17 cellular contexts compared by ENCODE assay signal in the genomic region with DNA sequence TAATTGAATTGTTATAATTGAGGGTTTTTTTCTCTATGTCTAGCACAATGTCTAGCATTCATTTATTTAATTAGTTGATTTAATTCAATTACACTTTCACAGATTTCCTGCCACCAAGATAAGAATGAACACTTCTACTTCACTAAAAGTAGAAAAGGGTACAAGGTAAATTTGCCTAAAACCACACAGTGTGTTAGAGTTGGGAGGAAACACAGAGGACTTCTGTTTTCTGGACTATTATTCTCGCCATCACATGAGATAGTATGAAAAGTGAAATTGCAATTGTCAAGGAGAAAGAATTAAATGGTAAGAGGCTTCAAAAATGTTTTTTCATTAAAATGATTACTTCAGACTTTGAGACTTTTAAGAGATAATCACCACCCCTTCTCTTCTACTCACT.
DNase-seq lines count a peak whose midpoint lies in the region; ATAC-seq, FAIRE-seq and TF ChIP-seq lines count a peak whose summit lies in the region.
"Had no signal": no experiment of that assay in that cellular context is flagged by ENCODE, and none has a peak within 500 bp of the region (broad histone marks: within the 10 kb centered on the region; RNA-seq: fewer than 3 reads in every experiment).

No MANE protein-coding gene starts in this region.

- H3K4me3 ChIP-seq in Caco-2 (ENCODE audit: low read depth, low read length), result no peak overlapping the region
- H3K4me3 ChIP-seq: esophagus muscularis mucosa, heart left ventricle, stomach had no signal

- H3K9me3 Mint-ChIP-seq in CD4-positive, alpha-beta T cell, result no peaks in the 10 kb centered on the region
- H3K9me3 Mint-ChIP-seq in activated CD8-positive, alpha-beta T cell treated with anti-CD3 and anti-CD28 coated beads for 36 hours, result no peaks in the 10 kb centered on the region
- H3K9me3 Mint-ChIP-seq in naive B cell (peaks cover 0 to 9% (median 3%) of the 10 kb centered on the region in 7 donors), Caco-2 (ENCODE audit: unreplicated experiment) (no peaks in the 10 kb centered on the region)
- H3K9me3 Mint-ChIP-seq: WTC11 had no signal

- no peak for DNase-seq in CD4-positive, alpha-beta T cell
- DNase-seq in GM12891 (ENCODE audit: insufficient read length, low spot score) (no peak), naive B cell (peak; percentile 55), KG1 (lab: John Stamatoyannopoulos, UW) (no peak), HuH-7 (ENCODE audit: low spot score) (no peak), Caco-2 (no peak)
- no peak for DNase-seq in activated CD8-positive, alpha-beta T cell treated with anti-CD3 and anti-CD28 coated beads for 36 hours
- DNase-seq: C1 segment of cervical spinal cord, heart left ventricle, NCI-H2029 treated with DMSO at 0.1 percent for 48 hours, NCI-H526, occipital lobe, stomach, SW 1271 had no signal

- H3K36me3 Mint-ChIP-seq in CD4-positive, alpha-beta T cell (ENCODE audit: low read depth), result peaks cover 100% of the 10 kb centered on the region
- H3K36me3 Mint-ChIP-seq in activated CD8-positive, alpha-beta T cell treated with anti-CD3 and anti-CD28 coated beads for 36 hours (ENCODE audit: low read depth), result peaks cover 96% of the 10 kb centered on the region
- H3K36me3 Mint-ChIP-seq in naive B cell (peaks cover 84 to 91% of the 10 kb centered on the region in 2 donors), Caco-2 (ENCODE audit: insufficient read depth, unreplicated experiment) (no peaks in the 10 kb centered on the region)

- H3K4me1 ChIP-seq in Caco-2, result peaks cover 9% of the 10 kb centered on the region; the same call in 1 of the 2 replicates

- ATAC-seq in CD4-positive, alpha-beta T cell (ENCODE audit: poor library complexity), result no peak
- ATAC-seq in activated CD8-positive, alpha-beta T cell treated with anti-CD3 and anti-CD28 coated beads for 36 hours, result no peak
- peak; percentile 73 to 85 for ATAC-seq in naive B cell (ENCODE audit: low read depth in 2 of 2)
- ATAC-seq in HG03095 (IDR thresholded peaks at IDR 0.05; ENCODE audit: unreplicated experiment), result no peak
- ATAC-seq: heart left ventricle, WTC11 had no signal

- H3K9me3 ChIP-seq in CD4-positive, alpha-beta T cell (ENCODE audit: control insufficient read depth, low read length), result no peaks in the 10 kb centered on the region
- no peaks in the 10 kb centered on the region for H3K9me3 ChIP-seq in Caco-2
- H3K9me3 ChIP-seq: esophagus muscularis mucosa, heart left ventricle, stomach had no signal

- H3K27ac Mint-ChIP-seq in CD4-positive, alpha-beta T cell, result peak overlapping the region; percentile 99
- H3K27ac Mint-ChIP-seq in activated CD8-positive, alpha-beta T cell treated with anti-CD3 and anti-CD28 coated beads for 36 hours, result peak overlapping the region; percentile 97
- H3K27ac Mint-ChIP-seq in naive B cell (peak overlapping the region; percentile 45 to 98 (median 92)), Caco-2 (ENCODE audit: unreplicated experiment) (no peak overlapping the region)
- H3K27ac Mint-ChIP-seq: WTC11 had no signal

- peak overlapping the region; percentile 77 for H3K4me3 Mint-ChIP-seq in CD4-positive, alpha-beta T cell
- H3K4me3 Mint-ChIP-seq in activated CD8-positive, alpha-beta T cell treated with anti-CD3 and anti-CD28 coated beads for 36 hours, result peak overlapping the region; percentile 77
- H3K4me3 Mint-ChIP-seq in naive B cell (peak overlapping the region; percentile 13 to 86 (median 83)), Caco-2 (ENCODE audit: unreplicated experiment) (no peak overlapping the region)
- H3K4me3 Mint-ChIP-seq: WTC11 had no signal

- intact Hi-C loops in CD4-positive, alpha-beta T cell (cut with DNase I, micrococcal nuclease), result loop anchor here in 1 of 2 experiments (2.0 to 10.0 kb wide), 5 partner anchors 13 to 443 kb away; no protein-coding TSS in a partner anchor
- intact Hi-C loops in activated CD8-positive, alpha-beta T cell treated with anti-CD3 and anti-CD28 coated beads for 36 hours (cut with micrococcal nuclease), result no loop called here
- intact Hi-C loops in Caco-2 (cut with micrococcal nuclease; ENCODE audit: unreplicated experiment), result no loop called here

- H3K27ac ChIP-seq in CD4-positive, alpha-beta T cell (ENCODE audit: low read depth, low read length), result peak overlapping the region; percentile 94

- BruUV-seq in Caco-2 (replicated peaks; lab: Mats Ljungman, UMichigan), result no TSS peak

- FAIRE-seq in GM12891 (lab: Jason Lieb, UNC), result peak; percentile 60

- TF ChIP-seq POLR2A in GM12891 (IDR thresholded peaks at IDR 0.05; ENCODE audit: low read depth, low read length), result no peak

- POLR2A ChIA-PET in CD4-positive, alpha-beta T cell (lab: Charles Lee), result interaction anchor here (1.6 to 23.3 kb wide), 15 partner anchors 9 to 216 kb away, joined by 4 to 611 read pairs (median 121); a partner anchor contains a TSS
- POLR2A ChIA-PET in activated CD8-positive, alpha-beta T cell treated with anti-CD3 and anti-CD28 coated beads for 36 hours (lab: Charles Lee), result interaction anchor here (33.4 kb wide), 1 partner anchor 19 kb away, joined by 1082 read pairs; no protein-coding TSS in a partner anchor
- POLR2A ChIA-PET in Caco-2 (lab: Charles Lee), result no interaction called here

- CTCF ChIA-PET in CD4-positive, alpha-beta T cell (lab: Charles Lee), result interaction anchor here (1.2 kb wide), 1 partner anchor 23 kb away, joined by 3 read pairs; no protein-coding TSS in a partner anchor
- CTCF ChIA-PET in activated CD8-positive, alpha-beta T cell treated with anti-CD3 and anti-CD28 coated beads for 36 hours (lab: Charles Lee), result interaction anchor here (0.7 to 2.1 kb wide), 8 partner anchors 13 to 353 kb away, joined by 3 to 10 read pairs (median 6); no protein-coding TSS in a partner anchor
- CTCF ChIA-PET in Caco-2 (lab: Charles Lee), result no interaction called here

- TF ChIP-seq CTCF in CD4-positive, alpha-beta T cell (IDR thresholded peaks at IDR 0.05), result no peak
- TF ChIP-seq CTCF in activated CD8-positive, alpha-beta T cell treated with anti-CD3 and anti-CD28 coated beads for 36 hours (IDR thresholded peaks at IDR 0.05), result no peak
- no peak for TF ChIP-seq CTCF in Caco-2 (IDR thresholded peaks at IDR 0.05; ENCODE audit: insufficient read depth in 1 of 2, low read depth in 1 of 2, low read length in 1 of 2, severe bottlenecking in 1 of 2, unreplicated experiment in 1 of 2)

- H3K27me3 Mint-ChIP-seq in CD4-positive, alpha-beta T cell, result no peaks in the 10 kb centered on the region
- H3K27me3 Mint-ChIP-seq in activated CD8-positive, alpha-beta T cell treated with anti-CD3 and anti-CD28 coated beads for 36 hours, result no peaks in the 10 kb centered on the region
- H3K27me3 Mint-ChIP-seq in naive B cell (no peaks in the 10 kb centered on the region), Caco-2 (ENCODE audit: insufficient read depth, unreplicated experiment) (peaks cover 3% of the 10 kb centered on the region)

- no peaks in the 10 kb centered on the region for H3K27me3 ChIP-seq in CD4-positive, alpha-beta T cell (ENCODE audit: control insufficient read depth, insufficient read depth, low read length)
- no peaks in the 10 kb centered on the region for H3K27me3 ChIP-seq in Caco-2 (replicated peaks; ENCODE audit: control insufficient read depth, insufficient read depth, low read length)
- H3K27me3 ChIP-seq: esophagus muscularis mucosa, heart left ventricle, stomach had no signal

- H3K4me1 Mint-ChIP-seq in CD4-positive, alpha-beta T cell (ENCODE audit: low read depth), result peaks cover 99% of the 10 kb centered on the region
- peaks cover 91% of the 10 kb centered on the region for H3K4me1 Mint-ChIP-seq in activated CD8-positive, alpha-beta T cell treated with anti-CD3 and anti-CD28 coated beads for 36 hours (ENCODE audit: low read depth)
- H3K4me1 Mint-ChIP-seq in naive B cell, result peaks cover 87 to 100% (median 90%) of the 10 kb centered on the region in 3 donors
- peaks cover 12% of the 10 kb centered on the region for H3K4me1 Mint-ChIP-seq in Caco-2 (ENCODE audit: low read depth, unreplicated experiment)

- no peaks in the 10 kb centered on the region for H3K36me3 ChIP-seq in Caco-2 (ENCODE audit: control insufficient read depth, insufficient read depth, low read length)

TF ChIP-seq in GM12891, 5 proteins besides CTCF, POLR2A, EP300 and RAD21:
- TF ChIP-seq POU2F2 (IDR thresholded peaks at IDR 0.05; ENCODE audit: low read depth, low read length), result no peak
- TF ChIP-seq PAX5 (IDR thresholded peaks at IDR 0.05; ENCODE audit: insufficient read depth, low read length, severe bottlenecking), result no peak
- TF ChIP-seq TAF1 (IDR thresholded peaks at IDR 0.05; ENCODE audit: low read depth, low read length), result no peak
- no peak for TF ChIP-seq POLR2AphosphoS5 (IDR thresholded peaks at IDR 0.05; ENCODE audit: low read depth, low read length)
- TF ChIP-seq SPI1 (IDR thresholded peaks at IDR 0.05; ENCODE audit: low read depth, low read length), result no peak

Comparison
In these comparisons a context has a peak if more than half of its experiments do, and no peak if none do; other contexts are left out.
1. ATAC-seq: peak in naive B cell (2 of 2); none in CD4-positive, alpha-beta T cell (single experiment), activated CD8-positive, alpha-beta T cell treated with anti-CD3 and anti-CD28 coated beads for 36 hours (single experiment) and HG03095 (single experiment).